ENCODE assay signal across 9 cellular contexts in genomic region chr21:45615145-45615711, GRCh38. TPM values are rescaled to one million over a fixed set of nuclear protein-coding genes. Genes with fewer than 3 reads are reported as not detected.
DNase-seq lines count a peak whose midpoint lies in the region; ATAC-seq and TF ChIP-seq lines count a peak whose summit lies in the region.
"Had no signal": no experiment of that assay in that cellular context is flagged by ENCODE, and none has a peak within 500 bp of the region (broad histone marks: within the 10 kb centered on the region; RNA-seq: fewer than 3 reads in every experiment).

No MANE protein-coding gene starts in this region.

- peak overlapping the region; percentile 45 for H3K4me3 ChIP-seq in naive thymus-derived CD4-positive, alpha-beta T cell (ENCODE audit: low read length)
- H3K4me3 ChIP-seq in transverse colon: peak overlapping the region in 1 of 4 donors; percentile 12

- H3K4me1 Mint-ChIP-seq in naive thymus-derived CD4-positive, alpha-beta T cell: peaks cover 17 to 58% (median 48%) of the 10 kb centered on the region in 7 donors

- peaks cover 16 to 41% of the 10 kb centered on the region in 2 donors for H3K4me1 ChIP-seq in naive thymus-derived CD4-positive, alpha-beta T cell (ENCODE audit: control insufficient read depth in 2 of 2, insufficient read depth in 2 of 2, low read length in 2 of 2)
- H3K4me1 ChIP-seq in transverse colon: no peaks in the 10 kb centered on the region

- H3K9me3 Mint-ChIP-seq in naive thymus-derived CD4-positive, alpha-beta T cell: peaks cover 0 to 4% (median 0%) of the 10 kb centered on the region in 11 donors

- intact Hi-C loops in naive thymus-derived CD4-positive, alpha-beta T cell (cut with micrococcal nuclease): loop anchor here (1.0 to 2.0 kb wide), 7 partner anchors 19 to 154 kb away; partner anchors contain the start of genes PCBP3 (in 2 of the 2) and SLC19A1 (in 1 of the 2)
- intact Hi-C loops in transverse colon (cut with DNase I; ENCODE audit: low total_unique reads): no loop called here

- DNase-seq in GM10248 (ENCODE audit: extremely low spot score) (peak; percentile 55), NCI-H524 (lab: John Stamatoyannopoulos, UW) (peak; percentile 56 to 70), transverse colon (peak; percentile 69), SW 1271 (lab: John Stamatoyannopoulos, UW) (no peak)
- DNase-seq in activated T-helper 1 cell treated with anti-CD3 and anti-CD28 coated beads, Interleukin-2, amount 50 U/mL, for 16 hours (ENCODE audit: low read depth in 1 of 2, low spot score in 1 of 2): peak; percentile 67 to 78
- peak; percentile 73 to 95 (median 93) for DNase-seq in naive thymus-derived CD4-positive, alpha-beta T cell

- peak overlapping the region; percentile 95 for H3K27ac ChIP-seq in naive thymus-derived CD4-positive, alpha-beta T cell (ENCODE audit: low read depth, low read length)
- peak overlapping the region in 1 of 4 donors; percentile 0 for H3K27ac ChIP-seq in transverse colon
- H3K27ac ChIP-seq: epithelial cell of prostate had no signal

- 42 to 80% methylated on average over 1 to 27 of the region's 27 CpGs for WGBS in transverse colon (ENCODE audit: low coverage in 1 of 2), 2 donors

- peak overlapping the region; percentile 73 to 100 (median 98) for H3K27ac Mint-ChIP-seq in naive thymus-derived CD4-positive, alpha-beta T cell

- peak; percentile 10 for TF ChIP-seq CTCF in GM10248 (IDR thresholded peaks at IDR 0.05; ENCODE audit: control extremely low read depth, extremely low read depth, low read depth, missing control alignments)
- TF ChIP-seq CTCF in transverse colon (IDR thresholded peaks at IDR 0.05): no peak

- CTCF ChIA-PET in GM10248 (lab: Yijun Ruan, JAX): interaction anchor here (1.5 kb wide), 1 partner anchor 13 kb away, joined by 4 read pairs; no protein-coding TSS in a partner anchor
- CTCF ChIA-PET in naive thymus-derived CD4-positive, alpha-beta T cell (lab: Charles Lee): interaction anchor here (0.7 kb wide), 1 partner anchor 138 kb away, joined by 3 read pairs; no protein-coding TSS in a partner anchor

- peaks cover 0 to 8% (median 6%) of the 10 kb centered on the region in 5 donors for H3K36me3 Mint-ChIP-seq in naive thymus-derived CD4-positive, alpha-beta T cell

- no peaks in the 10 kb centered on the region for H3K9me3 ChIP-seq in naive thymus-derived CD4-positive, alpha-beta T cell (ENCODE audit: control insufficient read depth in 2 of 3, low read length in 3 of 3)
- no peaks in the 10 kb centered on the region for H3K9me3 ChIP-seq in transverse colon

- H3K27me3 Mint-ChIP-seq in naive thymus-derived CD4-positive, alpha-beta T cell: peaks cover 0 to 34% (median 0%) of the 10 kb centered on the region in 5 donors

- H3K27me3 ChIP-seq in naive thymus-derived CD4-positive, alpha-beta T cell (ENCODE audit: control insufficient read depth in 2 of 2, insufficient read depth in 2 of 2, low read length in 2 of 2): no peaks in the 10 kb centered on the region
- peaks cover 16% of the 10 kb centered on the region for H3K27me3 ChIP-seq in transverse colon

- H3K4me3 Mint-ChIP-seq in naive thymus-derived CD4-positive, alpha-beta T cell: peak overlapping the region; percentile 79 to 95 (median 87)

- TF ChIP-seq POLR2A in transverse colon (IDR thresholded peaks at IDR 0.05): no peak

- TF ChIP-seq EP300 in transverse colon (IDR thresholded peaks at IDR 0.05; ENCODE audit: low read depth): no peak

- in situ Hi-C loops in transverse colon (cut with MboI; ENCODE audit: low pct_ligation_motif_present in 1 of 4, low pct_unique_long_range_greater_than_20kb in 1 of 4, low sequenced_read_pairs in 3 of 4): no loop called here

- POLR2A ChIA-PET in GM10248 (lab: Yijun Ruan, JAX): no interaction called here
- POLR2A ChIA-PET in naive thymus-derived CD4-positive, alpha-beta T cell (lab: Charles Lee): no interaction called here

- H3K36me3 ChIP-seq in naive thymus-derived CD4-positive, alpha-beta T cell (ENCODE audit: control insufficient read depth in 2 of 3, insufficient read depth in 3 of 3, low read length in 3 of 3): no peaks in the 10 kb centered on the region
- H3K36me3 ChIP-seq in transverse colon: no peaks in the 10 kb centered on the region

- peak; percentile 94 for ATAC-seq in naive thymus-derived CD4-positive, alpha-beta T cell
- ATAC-seq in HG03378 (IDR thresholded peaks at IDR 0.05; ENCODE audit: unreplicated experiment) (no peak), HG03097 (IDR thresholded peaks at IDR 0.05; ENCODE audit: low FRiP score, unreplicated experiment) (no peak)

RNA-seq across cellular contexts. Expression of gene PCBP3, which starts 28.3 kb away (rescaled TPM):
- total RNA-seq in naive thymus-derived CD4-positive, alpha-beta T cell: 1 to 10 TPM; 1.2 to 5.2 (median 4.0) TPM
- polyA plus RNA-seq in naive thymus-derived CD4-positive, alpha-beta T cell: 1 to 10 TPM; 1.5 to 1.6 TPM
- 1 to 10 TPM in 3 of 4 donors, under 1 TPM in 1; 0.80 to 7.8 (median 5.3) TPM for total RNA-seq in transverse colon

Comparison
In these comparisons a context has a peak if more than half of its experiments do, and no peak if none do; other contexts are left out.
1. DNase-seq: peak in GM10248 (single experiment), NCI-H524 (2 of 2), activated T-helper 1 cell treated with anti-CD3 and anti-CD28 coated beads, Interleukin-2, amount 50 U/mL, for 16 hours (2 of 2), naive thymus-derived CD4-positive, alpha-beta T cell (9 of 9) and transverse colon (single experiment); none in SW 1271 (0 of 2).